ENCODE assay signal across 10 cellular contexts in the genomic region with DNA sequence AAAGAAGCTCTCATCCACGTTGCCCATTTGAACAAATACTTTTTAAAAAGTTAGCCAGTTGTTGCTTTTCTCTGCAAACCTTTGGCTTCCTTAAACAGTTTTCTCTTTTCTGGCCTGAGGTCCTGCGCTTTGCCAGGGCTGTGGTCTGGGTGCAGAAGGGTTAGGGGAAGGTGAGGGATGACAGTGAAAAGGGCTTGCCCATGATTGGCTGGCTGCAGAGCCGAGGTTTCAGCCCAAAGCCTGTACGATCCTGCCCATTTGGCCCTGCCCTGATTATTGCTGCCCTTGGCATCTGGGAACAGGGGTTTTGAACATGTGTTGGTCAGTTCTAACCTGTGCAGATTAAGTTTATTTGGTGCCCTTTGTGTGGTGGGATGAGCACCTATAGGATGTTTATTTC. TPM values are rescaled to one million over a fixed set of nuclear protein-coding genes. Genes with fewer than 3 reads are reported as not detected.
DNase-seq lines count a peak whose midpoint lies in the region; ATAC-seq, FAIRE-seq and TF ChIP-seq lines count a peak whose summit lies in the region.
"Had no signal": no experiment of that assay in that cellular context is flagged by ENCODE, and none has a peak within 500 bp of the region (broad histone marks: within the 10 kb centered on the region; RNA-seq: fewer than 3 reads in every experiment).

No MANE protein-coding gene starts in this region.

- TF ChIP-seq CTCF in suprapubic skin (IDR thresholded peaks at IDR 0.05), result no peak

- H3K27me3 ChIP-seq in suprapubic skin, result no peaks in the 10 kb centered on the region

- H3K36me3 ChIP-seq in suprapubic skin, result peaks cover 18% of the 10 kb centered on the region

- no peaks in the 10 kb centered on the region for H3K27me3 Mint-ChIP-seq in activated naive CD4-positive, alpha-beta T cell treated with anti-CD3 and anti-CD28 coated beads, Interleukin-2, amount 50 U/mL, for 24 hours

- TF ChIP-seq EP300 in suprapubic skin (IDR thresholded peaks at IDR 0.05), result no peak

- WGBS in suprapubic skin, result 37% methylated on average over 4 of the region's 4 CpGs

- H3K4me1 Mint-ChIP-seq in activated naive CD4-positive, alpha-beta T cell treated with anti-CD3 and anti-CD28 coated beads, Interleukin-2, amount 50 U/mL, for 24 hours, result peaks cover 23% of the 10 kb centered on the region

- no peak for FAIRE-seq in GM12891 (lab: Jason Lieb, UNC)

- no peak for DNase-seq in activated naive CD4-positive, alpha-beta T cell (lab: John Stamatoyannopoulos, UW)
- DNase-seq in SK-MEL-5 (ENCODE audit: low read depth, low spot score) (peak; percentile 57), suprapubic skin (ENCODE audit: low spot score in 2 of 2) (no peak), epidermal melanocyte (ENCODE audit: insufficient read length, low spot score) (no peak), GM12891 (ENCODE audit: insufficient read length, low spot score) (no peak), ACHN (no peak)
- DNase-seq: lower lobe of right lung, NCI-H2171 had no signal

- H3K9me3 ChIP-seq in suprapubic skin, result no peaks in the 10 kb centered on the region
- H3K9me3 ChIP-seq: lower lobe of right lung had no signal

- peak; percentile 65 for ATAC-seq in esophagus mucosa
- ATAC-seq: lower lobe of right lung had no signal

- H3K4me3 ChIP-seq in suprapubic skin, result peak overlapping the region; percentile 68

- peak overlapping the region; percentile 94 for H3K4me3 Mint-ChIP-seq in activated naive CD4-positive, alpha-beta T cell treated with anti-CD3 and anti-CD28 coated beads, Interleukin-2, amount 50 U/mL, for 24 hours

- no peak for TF ChIP-seq POLR2A in suprapubic skin (IDR thresholded peaks at IDR 0.05)
- no peak for TF ChIP-seq POLR2A in GM12891 (IDR thresholded peaks at IDR 0.05; ENCODE audit: low read depth, low read length)

- in situ Hi-C loops in SK-MEL-5 (cut with HindIII; ENCODE audit: low pct_unique_long_range_greater_than_20kb, low sequenced_read_pairs) (no loop called here), ACHN (cut with HindIII; ENCODE audit: low pct_ligation_motif_present, low pct_unique_long_range_greater_than_20kb, low sequenced_read_pairs) (no loop called here)

- peaks cover 22% of the 10 kb centered on the region for H3K4me1 ChIP-seq in suprapubic skin

- H3K36me3 Mint-ChIP-seq in activated naive CD4-positive, alpha-beta T cell treated with anti-CD3 and anti-CD28 coated beads, Interleukin-2, amount 50 U/mL, for 24 hours, result peaks cover 4% of the 10 kb centered on the region

- H3K9me3 Mint-ChIP-seq in activated naive CD4-positive, alpha-beta T cell treated with anti-CD3 and anti-CD28 coated beads, Interleukin-2, amount 50 U/mL, for 24 hours, result no peaks in the 10 kb centered on the region

- no peak overlapping the region for H3K27ac ChIP-seq in suprapubic skin
- H3K27ac ChIP-seq: lower lobe of right lung had no signal

- H3K27ac Mint-ChIP-seq in activated naive CD4-positive, alpha-beta T cell treated with anti-CD3 and anti-CD28 coated beads, Interleukin-2, amount 50 U/mL, for 24 hours, result peak overlapping the region; percentile 59

TF ChIP-seq in GM12891, 5 proteins besides CTCF, POLR2A, EP300 and RAD21:
- no peak for TF ChIP-seq TAF1 (IDR thresholded peaks at IDR 0.05; ENCODE audit: low read depth, low read length)
- no peak for TF ChIP-seq POU2F2 (IDR thresholded peaks at IDR 0.05; ENCODE audit: low read depth, low read length)
- no peak for TF ChIP-seq SPI1 (IDR thresholded peaks at IDR 0.05; ENCODE audit: low read depth, low read length)
- TF ChIP-seq PAX5 (IDR thresholded peaks at IDR 0.05; ENCODE audit: insufficient read depth, low read length, severe bottlenecking), result no peak
- TF ChIP-seq POLR2AphosphoS5 (IDR thresholded peaks at IDR 0.05; ENCODE audit: low read depth, low read length), result no peak

RNA-seq across cellular contexts. Expression of gene INCENP, which starts 1.5 kb away (rescaled TPM):
- total RNA-seq in SK-MEL-5 (2014; rRNA removed; shearing (Covaris generic)), result 54.5 and 61.8 TPM in 2 replicates
- polyA plus RNA-seq in SK-MEL-5 (2015; cell fraction: cytosol; rRNA removed), result 66.3 and 84.2 TPM in 2 replicates
- polyA plus RNA-seq in SK-MEL-5 (2015; cell fraction: nucleus; rRNA removed), result 61.9 and 70.5 TPM in 2 replicates
- total RNA-seq in esophagus mucosa (52.8 TPM), suprapubic skin (10 to 100 TPM; 31.6 to 52.4 (median 33.9) TPM)
- 25.4 TPM for polyA plus RNA-seq in GM12891 (2012; ENCODE audit: low read depth, missing spikeins)
